ENCODE assay signal across 13 cellular contexts in genomic region chr10:86071758-86072157, GRCh38.
"Had no signal": no experiment of that assay in that cellular context is flagged by ENCODE, and none has a peak within 500 bp of the region (broad histone marks: within the 10 kb centered on the region; RNA-seq: fewer than 3 reads in every experiment).

No MANE protein-coding gene starts in this region.

- H3K9me3 Mint-ChIP-seq: activated naive CD4-positive, alpha-beta T cell treated with anti-CD3 and anti-CD28 coated beads, Interleukin-2, amount 50 U/mL, for 72 hours; activated T-helper 2 cell treated with anti-CD3 and anti-CD28 coated beads, Interferon-gamma antibody, Interleukin-2, Interleukin-4, amounts not matched to agents 10 μg/mL and 5 μg/mL and 100 μg/mL, durations not matched to agents 14 hours and 24 hours and 36 hours; brain had no signal

- H3K27ac Mint-ChIP-seq: activated T-helper 2 cell treated with anti-CD3 and anti-CD28 coated beads, Interferon-gamma antibody, Interleukin-2, Interleukin-4, amounts not matched to agents 10 μg/mL and 5 μg/mL and 100 μg/mL, durations not matched to agents 14 hours and 24 hours and 36 hours; brain had no signal

- DNase-seq: activated CD4-positive, alpha-beta T cell treated with anti-CD3 and anti-CD28 coated beads for 4 hours; activated CD8-positive, alpha-beta memory T cell treated with anti-CD3 and anti-CD28 coated beads for 24 hours; amygdala; erythroblast; hippocampal formation; retina; stimulated activated CD4-positive, alpha-beta T cell treated with anti-CD3 and anti-CD28 coated beads, Interleukin-4, amount 100 ng/mL, for 4 hours; tibial artery; WERI-Rb-1 had no signal

- H3K27me3 ChIP-seq: tibial artery had no signal

- H3K27ac ChIP-seq: skin epidermis, tibial artery, WERI-Rb-1 had no signal

- H3K9me3 ChIP-seq: tibial artery had no signal

- H3K4me3 Mint-ChIP-seq: brain had no signal

- H3K4me1 ChIP-seq: tibial artery had no signal

- ATAC-seq: activated naive CD4-positive, alpha-beta T cell treated with anti-CD3 and anti-CD28 coated beads, Interleukin-2, amount 50 U/mL, for 72 hours had no signal

- H3K36me3 Mint-ChIP-seq: activated naive CD4-positive, alpha-beta T cell treated with anti-CD3 and anti-CD28 coated beads, Interleukin-2, amount 50 U/mL, for 72 hours; brain had no signal
